ENCODE assay signal across 8 cellular contexts in the genomic region with DNA sequence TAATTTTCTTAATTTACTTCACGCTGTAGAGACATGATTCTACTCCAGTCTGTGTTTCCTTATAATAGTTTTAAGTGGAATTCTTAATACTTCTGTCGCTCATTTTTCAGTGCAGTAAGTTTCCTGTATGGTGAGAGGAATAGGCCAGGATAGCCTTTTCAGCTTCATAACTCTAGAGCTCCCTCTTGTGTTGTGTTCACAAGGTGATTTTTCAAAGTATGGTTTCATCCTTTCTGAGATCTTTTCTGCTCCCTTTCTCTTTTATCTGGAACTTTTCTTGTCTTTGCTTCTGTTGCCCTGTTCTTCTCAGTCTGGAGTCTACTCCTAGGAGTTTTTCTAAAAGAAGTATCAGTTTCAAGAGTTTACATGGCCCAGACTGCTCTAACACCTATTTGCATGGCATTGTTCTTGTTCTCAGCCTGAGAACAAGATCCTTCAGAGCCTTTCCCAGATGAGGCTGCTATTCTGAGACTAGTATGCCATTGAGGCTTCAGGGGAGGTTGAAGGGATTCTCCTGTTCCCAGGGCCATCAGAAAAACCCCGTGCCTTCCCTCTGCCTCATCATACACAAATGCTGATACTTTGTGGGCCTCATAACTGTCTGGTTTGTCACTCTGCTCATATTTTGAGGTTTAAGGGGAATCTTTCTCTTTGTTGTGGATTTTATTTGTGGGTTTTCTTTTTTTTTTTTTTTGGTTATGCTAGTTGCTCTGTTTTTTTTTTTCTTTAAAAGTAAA. TPM values are rescaled to one million over a fixed set of nuclear protein-coding genes. Genes with fewer than 3 reads are reported as not detected.
A peak's percentile ranks its signal among the peaks of the same experiment; 100 is the strongest.
DNase-seq lines count a peak whose midpoint lies in the region; ATAC-seq and TF ChIP-seq lines count a peak whose summit lies in the region.

No MANE protein-coding gene starts in this region.

- H3K27me3 ChIP-seq in testis, result no peaks in the 10 kb centered on the region
- H3K27me3 ChIP-seq in MG63, result no peaks in the 10 kb centered on the region

- H3K36me3 ChIP-seq in testis (ENCODE audit: low read depth, missing control alignments), result no peaks in the 10 kb centered on the region
- H3K36me3 ChIP-seq in MG63, result peaks cover 25% of the 10 kb centered on the region

- peak; percentile 61 for DNase-seq in DMS114 treated with DMSO at 0.1 percent for 48 hours (lab: John Stamatoyannopoulos, UW; ENCODE audit: unreplicated experiment)
- peak; percentile 44 for DNase-seq in NCI-H1694 treated with DMSO at 0.1 percent for 48 hours (lab: John Stamatoyannopoulos, UW)
- DNase-seq in astrocyte of the cerebellum (ENCODE audit: low read depth), result peak; percentile 48
- DNase-seq in iPS-NIHi11 (ENCODE audit: low spot score), result peak; percentile 33
- no peak for DNase-seq in testis
- no peak for DNase-seq in MG63

- TF ChIP-seq POLR2A in testis (IDR thresholded peaks at IDR 0.05), result no peak

- H3K4me3 ChIP-seq in astrocyte of the cerebellum (ENCODE audit: low read depth, low read length) (no peak overlapping the region), testis (no peak overlapping the region), MG63 (no peak overlapping the region)

- in situ Hi-C loops in astrocyte of the cerebellum (cut with HindIII; ENCODE audit: low sequenced_read_pairs), result no loop called here

- WGBS in testis, 2 donors, result 60 to 86% methylated on average over 3 of the region's 3 CpGs

- intact Hi-C loops in testis (cut with DNase I; ENCODE audit: low total_unique reads), result no loop called here

- no peak overlapping the region for H3K27ac ChIP-seq in testis

- H3K9me3 ChIP-seq in testis, result no peaks in the 10 kb centered on the region
- H3K9me3 ChIP-seq in MG63, result peaks cover 3% of the 10 kb centered on the region; the same call in 1 of the 2 replicates

- H3K4me1 ChIP-seq in testis, result no peaks in the 10 kb centered on the region

- peak; percentile 56 for ATAC-seq in GM19463 (IDR thresholded peaks at IDR 0.05; ENCODE audit: unreplicated experiment)
- ATAC-seq in GM21367 (IDR thresholded peaks at IDR 0.05; ENCODE audit: unreplicated experiment), result no peak

- TF ChIP-seq CTCF in astrocyte of the cerebellum (IDR thresholded peaks at IDR 0.05; ENCODE audit: low read depth, low read length, missing control alignments), result peak; percentile 71
- peak; percentile 35 to 61 (median 46) for TF ChIP-seq CTCF in testis (IDR thresholded peaks at IDR 0.05)

RNA-seq across cellular contexts. Expression of a gene that starts 21.8 kb away (rescaled TPM):
- 10 to 100 TPM; 39.9 to 40.7 TPM for total RNA-seq in testis
- 29.7 TPM for polyA plus RNA-seq in testis (ENCODE audit: insufficient read depth, low read depth, low replicate concordance)
- total RNA-seq in MG63 (2014; rRNA removed; shearing (Covaris generic); ENCODE audit: low replicate concordance), result 9.3 and 18.4 TPM in 2 replicates

RNA-seq across cellular contexts. Expression of a gene that starts 29.6 kb away (rescaled TPM):
- 1 to 10 TPM in 1 of 2 donors, under 1 TPM in 1; 0.93 to 2.5 TPM for total RNA-seq in testis
- 5.3 TPM for polyA plus RNA-seq in testis (ENCODE audit: insufficient read depth, low read depth, low replicate concordance)
- not detected in 2 replicates for total RNA-seq in MG63 (2014; rRNA removed; shearing (Covaris generic); ENCODE audit: low replicate concordance)

Comparison
In these comparisons a context has a peak if more than half of its experiments do, and no peak if none do; other contexts are left out.
1. DNase-seq: peak in DMS114 treated with DMSO at 0.1 percent for 48 hours (single experiment), NCI-H1694 treated with DMSO at 0.1 percent for 48 hours (single experiment), astrocyte of the cerebellum (single experiment) and iPS-NIHi11 (single experiment); none in testis (single experiment) and MG63 (single experiment).